In genomic region chr11:16818284-16818683, GRCh38 we compare ENCODE assay signal across 26 cellular contexts.
A peak's percentile ranks its signal among the peaks of the same experiment; 100 is the strongest.
DNase-seq lines count a peak whose midpoint lies in the region; ATAC-seq, FAIRE-seq and TF ChIP-seq lines count a peak whose summit lies in the region.
"Had no signal": no experiment of that assay in that cellular context is flagged by ENCODE, and none has a peak within 500 bp of the region (broad histone marks: within the 10 kb centered on the region; RNA-seq: fewer than 3 reads in every experiment).

No MANE protein-coding gene starts in this region.

- no peaks in the 10 kb centered on the region for H3K36me3 Mint-ChIP-seq in stimulated activated naive CD8-positive, alpha-beta T cell treated with anti-CD3 and anti-CD28 coated beads, Interleukin-15, Interleukin-2, amounts not matched to agents 100 ng/mL and 50 ng/mL, for 24 hours (ENCODE audit: low read depth)
- H3K36me3 Mint-ChIP-seq in type B pancreatic cell: peaks cover 16% of the 10 kb centered on the region
- no peaks in the 10 kb centered on the region for H3K36me3 Mint-ChIP-seq in CD8-positive, alpha-beta T cell
- H3K36me3 Mint-ChIP-seq: activated CD4-positive, alpha-beta memory T cell treated with anti-CD3 and anti-CD28 coated beads for 36 hours had no signal

- peak overlapping the region; percentile 10 for H3K27ac Mint-ChIP-seq in stimulated activated naive CD8-positive, alpha-beta T cell treated with anti-CD3 and anti-CD28 coated beads, Interleukin-15, Interleukin-2, amounts not matched to agents 100 ng/mL and 50 ng/mL, for 24 hours
- H3K27ac Mint-ChIP-seq in type B pancreatic cell: peak overlapping the region; percentile 34
- H3K27ac Mint-ChIP-seq in CD8-positive, alpha-beta T cell: no peak overlapping the region
- H3K27ac Mint-ChIP-seq: activated CD4-positive, alpha-beta memory T cell treated with anti-CD3 and anti-CD28 coated beads for 36 hours; B cell; T-helper 2 cell treated with Interferon-gamma antibody and Interleukin-4, amounts not matched to agents 5 μg/mL and 100 μg/mL, for 36 hours had no signal

- CTCF ChIA-PET in K562 (lab: Yijun Ruan, JAX; ENCODE audit: low intra/inter-chr PET ratio): no interaction called here
- CTCF ChIA-PET in CD8-positive, alpha-beta T cell (lab: Charles Lee): interaction anchor here (3.1 kb wide), 1 partner anchor 33 kb away, joined by 14 read pairs; no protein-coding TSS in a partner anchor

- no peak overlapping the region for H3K4me3 ChIP-seq in K562
- H3K4me3 ChIP-seq in fibroblast of mammary gland (ENCODE audit: control insufficient read depth, low read depth, low read length): no peak overlapping the region
- H3K4me3 ChIP-seq in CD8-positive, alpha-beta T cell (ENCODE audit: low read depth, low read length): no peak overlapping the region
- H3K4me3 ChIP-seq: thoracic aorta, vagina had no signal

- no peaks in the 10 kb centered on the region for H3K9me3 ChIP-seq in K562 (replicated peaks; ENCODE audit: control insufficient read depth, insufficient read depth, low read depth, low read length)
- no peaks in the 10 kb centered on the region for H3K9me3 ChIP-seq in CD8-positive, alpha-beta T cell (ENCODE audit: low read length)
- H3K9me3 ChIP-seq: thoracic aorta, vagina had no signal

- no peaks in the 10 kb centered on the region for H3K36me3 ChIP-seq in K562 (ENCODE audit: control insufficient read depth, insufficient read depth, low read length)
- no peaks in the 10 kb centered on the region for H3K36me3 ChIP-seq in CD8-positive, alpha-beta T cell (ENCODE audit: insufficient read depth, low read length)
- H3K36me3 ChIP-seq: thoracic aorta, vagina had no signal

- WGBS in K562 (ENCODE audit: insufficient coverage, low coverage, missing lambda C conversion rate): 0% methylated on average over 4 of the region's 4 CpGs

- no peaks in the 10 kb centered on the region for H3K27me3 Mint-ChIP-seq in stimulated activated naive CD8-positive, alpha-beta T cell treated with anti-CD3 and anti-CD28 coated beads, Interleukin-15, Interleukin-2, amounts not matched to agents 100 ng/mL and 50 ng/mL, for 24 hours
- no peaks in the 10 kb centered on the region for H3K27me3 Mint-ChIP-seq in type B pancreatic cell
- H3K27me3 Mint-ChIP-seq in CD8-positive, alpha-beta T cell (ENCODE audit: low read depth): peaks cover 3% of the 10 kb centered on the region
- H3K27me3 Mint-ChIP-seq: activated CD4-positive, alpha-beta memory T cell treated with anti-CD3 and anti-CD28 coated beads for 36 hours; B cell had no signal

- in situ Hi-C loops in K562 (cut with MboI): loop anchor here (5.0 kb wide), 1 partner anchor 244 kb away; no protein-coding TSS in a partner anchor

- no peak for ATAC-seq in stimulated activated naive CD8-positive, alpha-beta T cell treated with anti-CD3 and anti-CD28 coated beads, Interleukin-15, Interleukin-2, amounts not matched to agents 100 U/mL and 50 U/mL, for 24 hours
- no peak for ATAC-seq in K562
- ATAC-seq in CD8-positive, alpha-beta T cell: no peak

- TF ChIP-seq CTCF in K562 (IDR thresholded peaks at IDR 0.05 in 2 of 3, conservative IDR thresholded peaks at IDR 0.05 in 1 of 3; ENCODE audit: insufficient read depth in 2 of 3, low read depth in 1 of 3, low read length in 3 of 3) (peak in 1 of 3 experiments; percentile 11; a peak in 1 of 6 replicates), fibroblast of mammary gland (conservative IDR thresholded peaks at IDR 0.05; ENCODE audit: control insufficient read depth, insufficient read depth, low read depth, low read length) (no peak), type B pancreatic cell (conservative IDR thresholded peaks at IDR 0.05) (no peak)
- no peak for TF ChIP-seq CTCF in CD8-positive, alpha-beta T cell (IDR thresholded peaks at IDR 0.05)

- no peak for FAIRE-seq in K562 (lab: Jason Lieb, UNC)

- POLR2A ChIA-PET in K562 (lab: Yijun Ruan, JAX): no interaction called here
- POLR2A ChIA-PET in CD8-positive, alpha-beta T cell (lab: Charles Lee): no interaction called here

- H3K4me1 Mint-ChIP-seq in stimulated activated naive CD8-positive, alpha-beta T cell treated with anti-CD3 and anti-CD28 coated beads, Interleukin-15, Interleukin-2, amounts not matched to agents 100 ng/mL and 50 ng/mL, for 24 hours (ENCODE audit: low read depth): peaks cover 19% of the 10 kb centered on the region
- H3K4me1 Mint-ChIP-seq in type B pancreatic cell (ENCODE audit: unreplicated experiment): peaks cover 32% of the 10 kb centered on the region
- peaks cover 2% of the 10 kb centered on the region for H3K4me1 Mint-ChIP-seq in CD8-positive, alpha-beta T cell (ENCODE audit: low read depth)

- peak in 1 of 2 experiments; percentile 20; a peak in 1 of 4 replicates for TF ChIP-seq RAD21 in K562 (CRISPR knock-in tag; conservative IDR thresholded peaks at IDR 0.05 in 1 of 2, IDR thresholded peaks at IDR 0.05 in 1 of 2)

- BruUV-seq in K562 (replicated peaks; lab: Mats Ljungman, UMichigan): no TSS peak

- H3K9me3 Mint-ChIP-seq in stimulated activated naive CD8-positive, alpha-beta T cell treated with anti-CD3 and anti-CD28 coated beads, Interleukin-15, Interleukin-2, amounts not matched to agents 100 ng/mL and 50 ng/mL, for 24 hours: no peaks in the 10 kb centered on the region
- no peaks in the 10 kb centered on the region for H3K9me3 Mint-ChIP-seq in type B pancreatic cell
- no peaks in the 10 kb centered on the region for H3K9me3 Mint-ChIP-seq in CD8-positive, alpha-beta T cell
- H3K9me3 Mint-ChIP-seq: activated CD4-positive, alpha-beta memory T cell treated with anti-CD3 and anti-CD28 coated beads for 36 hours; T-helper 2 cell treated with Interferon-gamma antibody and Interleukin-4, amounts not matched to agents 5 μg/mL and 100 μg/mL, for 36 hours had no signal

- intact Hi-C loops in K562 (cut with micrococcal nuclease) (no loop called here), posterior vena cava (cut with DNase I) (no loop called here)
- intact Hi-C loops in CD8-positive, alpha-beta T cell (cut with DNase I, micrococcal nuclease): loop anchor here (5.0 to 10.0 kb wide), 2 partner anchors 567 to 569 kb away; partner anchors contain the start of gene KCNJ11 (in 2 of the 2)

- H3K4me1 ChIP-seq in K562 (replicated peaks in 1 of 2; ENCODE audit: control insufficient read depth in 2 of 2, insufficient read depth in 2 of 2, low read length in 2 of 2): peaks cover 5 to 11% of the 10 kb centered on the region in 2 experiments; a peak in 3 of 5 replicates
- H3K4me1 ChIP-seq in CD8-positive, alpha-beta T cell (ENCODE audit: insufficient read depth, low read length): no peaks in the 10 kb centered on the region

- TF ChIP-seq POLR2A in K562 (conservative IDR thresholded peaks at IDR 0.05): no peak

- no peaks in the 10 kb centered on the region for H4K20me1 ChIP-seq in K562 (replicated peaks; ENCODE audit: control insufficient read depth, insufficient read depth, low read length)

- H2AFZ ChIP-seq in K562 (ENCODE audit: low read depth, low read length): no peak overlapping the region

- no peaks in the 10 kb centered on the region for H3K9me1 ChIP-seq in K562 (ENCODE audit: control insufficient read depth, insufficient read depth, low read length)

- H3K27me3 ChIP-seq in K562 (ENCODE audit: control insufficient read depth in 2 of 2, insufficient read depth in 2 of 2, low read length in 2 of 2): peaks cover 35 to 56% of the 10 kb centered on the region in 2 experiments
- no peaks in the 10 kb centered on the region for H3K27me3 ChIP-seq in CD8-positive, alpha-beta T cell (ENCODE audit: insufficient read depth, low read length)
- H3K27me3 ChIP-seq: vagina had no signal

- no peaks in the 10 kb centered on the region for H3K79me2 ChIP-seq in K562 (ENCODE audit: control insufficient read depth, insufficient read depth, low read length)

- H3K27ac ChIP-seq in K562 (ENCODE audit: extremely low read depth, low read depth, low read length): no peak overlapping the region
- H3K27ac ChIP-seq in CD8-positive, alpha-beta T cell (ENCODE audit: low read depth, low read length): no peak overlapping the region
- H3K27ac ChIP-seq: epithelial cell of prostate, thoracic aorta, vagina had no signal

- no peak overlapping the region for H3K9ac ChIP-seq in K562 (ENCODE audit: insufficient read depth in 1 of 2, low read depth in 2 of 2, low read length in 2 of 2)

- no peak for TF ChIP-seq EP300 in K562 (IDR thresholded peaks at IDR 0.05; ENCODE audit: low read length)

- no peak overlapping the region for H3K4me2 ChIP-seq in K562 (ENCODE audit: insufficient read depth, low read length)

- H3K4me3 Mint-ChIP-seq in stimulated activated naive CD8-positive, alpha-beta T cell treated with anti-CD3 and anti-CD28 coated beads, Interleukin-15, Interleukin-2, amounts not matched to agents 100 ng/mL and 50 ng/mL, for 24 hours: no peak overlapping the region
- H3K4me3 Mint-ChIP-seq in type B pancreatic cell: peak overlapping the region; percentile 20
- no peak overlapping the region for H3K4me3 Mint-ChIP-seq in CD8-positive, alpha-beta T cell
- H3K4me3 Mint-ChIP-seq: activated CD4-positive, alpha-beta memory T cell treated with anti-CD3 and anti-CD28 coated beads for 36 hours; B cell; T-helper 2 cell treated with Interferon-gamma antibody and Interleukin-4, amounts not matched to agents 5 μg/mL and 100 μg/mL, for 36 hours had no signal

- DNase-seq in stimulated activated naive CD8-positive, alpha-beta T cell treated with anti-CD3 and anti-CD28 coated beads, Interleukin-15, Interleukin-2, amounts not matched to agents 100 U/mL and 50 U/mL, for 24 hours: no peak
- no peak for DNase-seq in K562 (ENCODE audit: extremely low read depth in 1 of 4, low spot score in 3 of 4)
- DNase-seq in fibroblast of mammary gland (ENCODE audit: low read depth): peak; percentile 15
- DNase-seq in type B pancreatic cell (ENCODE audit: extremely low spot score, unreplicated experiment): no peak
- DNase-seq in CD8-positive, alpha-beta T cell: no peak
- DNase-seq in nucleus accumbens (lab: John Stamatoyannopoulos, UW): no peak
- DNase-seq in posterior vena cava (ENCODE audit: low spot score): no peak
- DNase-seq: activated CD4-positive, alpha-beta memory T cell treated with anti-CD3 and anti-CD28 coated beads for 36 hours; activated CD8-positive, alpha-beta memory T cell treated with anti-CD3 and anti-CD28 coated beads, Interleukin-2, amount 50 U/mL, for 48 hours; activated effector memory CD4-positive, alpha-beta T cell treated with Interleukin-2 at 50 U/mL for 16 hours; central memory CD4-positive, alpha-beta T cell; DMS79; H7; mammary epithelial cell; NCI-H187; NCI-H2171 treated with DMSO at 0.1 percent for 48 hours; NCI-H524 treated with DMSO at 0.1 percent for 48 hours; occipital lobe; stimulated activated CD4-positive, alpha-beta T cell treated with anti-CD3 and anti-CD28 coated beads, Interleukin-4, amount 100 ng/mL, for 1 hour; stimulated activated naive CD4-positive, alpha-beta T cell had no signal

TF ChIP-seq in K562, 482 proteins besides CTCF, POLR2A, EP300 and RAD21 (continues in another document):
- TF ChIP-seq KDM1A (IDR thresholded peaks at IDR 0.05) (no peak), TAF1 (IDR thresholded peaks at IDR 0.05; ENCODE audit: control insufficient read depth, extremely low read depth, insufficient read depth, low read length, severe bottlenecking) (no peak)

Comparison
In these comparisons a context has a peak if more than half of its experiments do, and no peak if none do; other contexts are left out.
1. intact Hi-C loops: an anchor here in CD8-positive, alpha-beta T cell (5.0 to 10.0 kb wide); none called in K562 and posterior vena cava.